ENCODE assay signal across 8 cellular contexts in genomic region chr7:13990984-13991790, GRCh38. TPM values are rescaled to one million over a fixed set of nuclear protein-coding genes. Genes with fewer than 3 reads are reported as not detected.
A peak's percentile ranks its signal among the peaks of the same experiment; 100 is the strongest.
DNase-seq lines count a peak whose midpoint lies in the region; ATAC-seq and TF ChIP-seq lines count a peak whose summit lies in the region.

No MANE protein-coding gene starts in this region.

- peaks cover 23% of the 10 kb centered on the region for H3K79me2 ChIP-seq in GM23338 (replicated peaks; ENCODE audit: insufficient read depth)

- no peak for TF ChIP-seq EP300 in suprapubic skin (IDR thresholded peaks at IDR 0.05)

- H3K9me3 ChIP-seq in neutrophil (no peaks in the 10 kb centered on the region), suprapubic skin (no peaks in the 10 kb centered on the region)

- 1% methylated on average over 28 of the region's 38 CpGs for WGBS in suprapubic skin

- no peak for TF ChIP-seq POLR2A in suprapubic skin (IDR thresholded peaks at IDR 0.05)

- peaks cover 6% of the 10 kb centered on the region; the same call in 2 of the 3 replicates for H3K36me3 Mint-ChIP-seq in GM23338 (ENCODE audit: low read depth)
- peaks cover 0 to under 1% of the 10 kb centered on the region in 2 donors for H3K36me3 Mint-ChIP-seq in activated naive CD4-positive, alpha-beta T cell treated with anti-CD3 and anti-CD28 coated beads, Interleukin-2, amount 50 U/mL, for 72 hours

- no peak overlapping the region for H3K4me3 Mint-ChIP-seq in GM23338

- DNase-seq in DMS153 (lab: John Stamatoyannopoulos, UW): peak; percentile 99
- DNase-seq in GM23338 (ENCODE audit: low spot score): peak; percentile 99
- peak; percentile 99 for DNase-seq in M059J (ENCODE audit: low read depth)
- peak; percentile 70 for DNase-seq in SIG-M5 (lab: John Stamatoyannopoulos, UW)
- DNase-seq in activated naive CD4-positive, alpha-beta T cell treated with anti-CD3 and anti-CD28 coated beads, Interleukin-2, amount 50 U/mL, for 72 hours (ENCODE audit: low spot score in 2 of 2): peak; percentile 26 to 55
- DNase-seq in glomerular visceral epithelial cell (ENCODE audit: extremely low spot score): peak; percentile 98
- DNase-seq in suprapubic skin (ENCODE audit: low spot score in 2 of 2): peak; percentile 97 to 99

- peaks cover 25% of the 10 kb centered on the region for H3K4me1 ChIP-seq in GM23338 (ENCODE audit: insufficient read depth)
- peaks cover 18 to 24% of the 10 kb centered on the region in 2 experiments for H3K4me1 ChIP-seq in neutrophil (ENCODE audit: control insufficient read depth in 1 of 2, insufficient read depth in 1 of 2, low read depth in 1 of 2, low read length in 1 of 2)
- peaks cover 24% of the 10 kb centered on the region for H3K4me1 ChIP-seq in suprapubic skin

- no peak for TF ChIP-seq CTCF in GM23338 (conservative IDR thresholded peaks at IDR 0.05; ENCODE audit: low read depth in 2 of 2)
- no peak for TF ChIP-seq CTCF in neutrophil (IDR thresholded peaks at IDR 0.05)
- TF ChIP-seq CTCF in suprapubic skin (IDR thresholded peaks at IDR 0.05): no peak

- peak; percentile 73 for ATAC-seq in GM23338
- peak; percentile 73 to 76 for ATAC-seq in activated naive CD4-positive, alpha-beta T cell treated with anti-CD3 and anti-CD28 coated beads, Interleukin-2, amount 50 U/mL, for 72 hours

- peak overlapping the region; percentile 93 for H3K4me2 ChIP-seq in GM23338

- no peaks in the 10 kb centered on the region for H3K27me3 Mint-ChIP-seq in GM23338 (ENCODE audit: insufficient read depth, low read depth, poor library complexity)

- no peaks in the 10 kb centered on the region for H3K9me3 Mint-ChIP-seq in GM23338
- H3K9me3 Mint-ChIP-seq in activated naive CD4-positive, alpha-beta T cell treated with anti-CD3 and anti-CD28 coated beads, Interleukin-2, amount 50 U/mL, for 72 hours: peaks cover under 1 to 3% of the 10 kb centered on the region in 2 donors

- no peak overlapping the region for H3K27ac Mint-ChIP-seq in GM23338
- no peak overlapping the region for H3K27ac Mint-ChIP-seq in activated naive CD4-positive, alpha-beta T cell treated with anti-CD3 and anti-CD28 coated beads, Interleukin-2, amount 50 U/mL, for 72 hours

- H3F3A ChIP-seq in GM23338 (replicated peaks; ENCODE audit: low read depth): peaks cover 2% of the 10 kb centered on the region; the same call in 1 of the 2 replicates

- H3K4me1 Mint-ChIP-seq in GM23338: peaks cover 11% of the 10 kb centered on the region

- H4K20me1 ChIP-seq in GM23338 (replicated peaks; ENCODE audit: insufficient read depth): no peaks in the 10 kb centered on the region

- no peaks in the 10 kb centered on the region for H3K9me2 ChIP-seq in GM23338 (ENCODE audit: insufficient read depth)

- H3K27me3 ChIP-seq in GM23338 (ENCODE audit: insufficient read depth): no peaks in the 10 kb centered on the region
- peaks cover 44% of the 10 kb centered on the region for H3K27me3 ChIP-seq in neutrophil
- no peaks in the 10 kb centered on the region for H3K27me3 ChIP-seq in suprapubic skin

- H3K36me3 ChIP-seq in GM23338 (ENCODE audit: insufficient read depth) (no peaks in the 10 kb centered on the region), neutrophil (no peaks in the 10 kb centered on the region), suprapubic skin (no peaks in the 10 kb centered on the region)

- H3K4me3 ChIP-seq in GM23338 (peak overlapping the region; percentile 67), neutrophil (ENCODE audit: low read depth in 1 of 2, low read length in 1 of 2) (peak overlapping the region; percentile 51 to 66), suprapubic skin (peak overlapping the region; percentile 69)

- no peak overlapping the region for H2AFZ ChIP-seq in GM23338

- H3K27ac ChIP-seq in GM23338 (ENCODE audit: low read depth): peak overlapping the region; percentile 99
- H3K27ac ChIP-seq in neutrophil: peak overlapping the region; percentile 51
- peak overlapping the region; percentile 82 for H3K27ac ChIP-seq in suprapubic skin

TF ChIP-seq in GM23338, 12 proteins besides CTCF, POLR2A, EP300 and RAD21 (continues in another document):
- TF ChIP-seq REST (IDR thresholded peaks at IDR 0.05; ENCODE audit: unreplicated experiment): no peak
- TF ChIP-seq STAT1 (IDR thresholded peaks at IDR 0.05; ENCODE audit: unreplicated experiment): no peak
- peak; percentile 58 for TF ChIP-seq CREB1 (CRISPR knock-in tag; IDR thresholded peaks at IDR 0.05; ENCODE audit: low read depth)
- no peak for TF ChIP-seq JUNB (IDR thresholded peaks at IDR 0.05; ENCODE audit: unreplicated experiment)
- no peak for TF ChIP-seq ZNF114 (CRISPR knock-in tag; IDR thresholded peaks at IDR 0.05)
- TF ChIP-seq POLR2AphosphoS5 (IDR thresholded peaks at IDR 0.05; ENCODE audit: low read depth): peak; percentile 62
- TF ChIP-seq NANOG (IDR thresholded peaks at IDR 0.05; ENCODE audit: borderline replicate concordance): no peak
- no peak for TF ChIP-seq EZH2phosphoT487 (IDR thresholded peaks at IDR 0.05; ENCODE audit: unreplicated experiment)

RNA-seq across cellular contexts. Expression of gene ETV1, which starts 1.7 kb away (rescaled TPM):
- 53.5 and 61.9 TPM in 2 replicates for total RNA-seq in GM23338 (2014; rRNA removed; shearing (Covaris generic))
- polyA plus RNA-seq in GM23338 (2016; fragmentation: Nextera tagmentation; extraction: Ambion mirVana): 39.9 and 49.4 TPM in 2 replicates
- total RNA-seq in M059J (2014; rRNA removed; shearing (Covaris generic)): 9.0 and 11.9 TPM in 2 replicates
- not detected for total RNA-seq in activated naive CD4-positive, alpha-beta T cell treated with anti-CD3 and anti-CD28 coated beads, Interleukin-2, amount 50 U/mL, for 72 hours
- total RNA-seq in suprapubic skin: 1 to 10 TPM; 3.3 to 7.6 (median 5.3) TPM

Comparison
In these comparisons a context has a peak if more than half of its experiments do, and no peak if none do; other contexts are left out.
1. Peak in every context shown above with its lines: DNase-seq, ATAC-seq, H3K4me3 ChIP-seq and H3K27ac ChIP-seq.
2. DNase-seq: peak in every context shown above with its lines; median percentile 99 in DMS153; 99 in GM23338; 99 in M059J; 98 in glomerular visceral epithelial cell; 98 in suprapubic skin; 70 in SIG-M5; 40 in activated naive CD4-positive, alpha-beta T cell treated with anti-CD3 and anti-CD28 coated beads, Interleukin-2, amount 50 U/mL, for 72 hours.